In the genomic region with DNA sequence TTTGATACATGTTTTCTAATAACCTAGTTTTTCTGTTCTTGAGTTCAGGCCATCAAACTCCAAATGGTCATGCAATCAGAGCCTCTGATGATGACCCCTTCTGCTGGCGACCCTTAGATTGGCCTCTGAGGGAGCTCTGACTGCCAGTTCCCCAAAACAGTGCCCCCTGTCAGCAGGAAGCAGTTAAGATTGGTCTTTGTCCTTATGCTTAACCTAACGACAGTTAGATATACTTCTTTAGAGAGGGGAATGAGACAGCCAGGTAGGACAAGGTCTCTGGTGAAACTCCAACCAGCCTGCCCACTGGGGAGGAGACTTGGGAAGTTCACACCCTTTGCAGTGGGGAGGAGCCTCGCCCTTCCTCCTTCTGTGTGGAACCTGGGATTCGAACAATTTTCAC, we compare ENCODE assay signal across 21 cellular contexts.
"Had no signal": no experiment of that assay in that cellular context is flagged by ENCODE, and none has a peak within 500 bp of the region (broad histone marks: within the 10 kb centered on the region; RNA-seq: fewer than 3 reads in every experiment).

No MANE protein-coding gene starts in this region.

- H3K4me1 ChIP-seq: prostate gland, right atrium auricular region, thyroid gland, uterus had no signal

- H3K9me3 Mint-ChIP-seq: activated naive CD8-positive, alpha-beta T cell treated with anti-CD3 and anti-CD28 coated beads, Interleukin-2, amount 10 ng/mL, durations not matched to agents 7 days and 5 days had no signal

- H3K9me3 ChIP-seq: prostate gland, thyroid gland, uterus had no signal

- DNase-seq: activated CD4-positive, alpha-beta T cell treated with anti-CD3 and anti-CD28 coated beads for 1 hour; activated naive CD8-positive, alpha-beta T cell treated with anti-CD3 and anti-CD28 coated beads, Interleukin-2, amount 10 ng/mL, durations not matched to agents 7 days and 5 days; amygdala; dermis blood vessel endothelial cell; effector memory CD4-positive, alpha-beta T cell; foreskin fibroblast; glutamatergic neuron; hippocampal formation; islet precursor cell; naive B cell; stimulated activated CD4-positive, alpha-beta T cell treated with anti-CD3 and anti-CD28 coated beads, Interleukin-12 subunit alpha, Interleukin-12 subunit beta, amount 100 ng/mL, for 4 hours; stimulated activated CD4-positive, alpha-beta T cell treated with anti-CD3 and anti-CD28 coated beads, Interleukin-1b, Interleukin-23, amount 100 ng/mL, for 48 hours; stimulated activated naive CD4-positive, alpha-beta T cell treated with Interleukin-2 at 50 U/mL for 16 hours; T-helper 17 cell; thyroid gland; uterus had no signal

- ATAC-seq: T-helper 17 cell had no signal

- H3K4me1 Mint-ChIP-seq: activated naive CD8-positive, alpha-beta T cell treated with anti-CD3 and anti-CD28 coated beads, Interleukin-2, amount 10 ng/mL, durations not matched to agents 7 days and 5 days; naive B cell; neural crest cell; T-helper 17 cell had no signal

- H3K27ac ChIP-seq: cardiac muscle cell, prostate gland, right atrium auricular region, thyroid gland, uterus, VCaP had no signal

- H3K27ac Mint-ChIP-seq: activated naive CD8-positive, alpha-beta T cell treated with anti-CD3 and anti-CD28 coated beads, Interleukin-2, amount 10 ng/mL, durations not matched to agents 7 days and 5 days; T-helper 17 cell had no signal

- H3K4me3 Mint-ChIP-seq: activated naive CD8-positive, alpha-beta T cell treated with anti-CD3 and anti-CD28 coated beads, Interleukin-2, amount 10 ng/mL, durations not matched to agents 7 days and 5 days; naive B cell; neural crest cell; T-helper 17 cell had no signal

- H3K27me3 Mint-ChIP-seq: activated naive CD8-positive, alpha-beta T cell treated with anti-CD3 and anti-CD28 coated beads, Interleukin-2, amount 10 ng/mL, durations not matched to agents 7 days and 5 days; T-helper 17 cell had no signal

- H3K36me3 Mint-ChIP-seq: activated naive CD8-positive, alpha-beta T cell treated with anti-CD3 and anti-CD28 coated beads, Interleukin-2, amount 10 ng/mL, durations not matched to agents 7 days and 5 days; naive B cell had no signal

- H3K27me3 ChIP-seq: cardiac muscle cell, right atrium auricular region, thyroid gland, uterus had no signal

- H3K4me3 ChIP-seq: cardiac muscle cell, prostate gland, right atrium auricular region, thyroid gland, uterus had no signal

- H3K36me3 ChIP-seq: cardiac muscle cell, prostate gland, right atrium auricular region, thyroid gland, uterus had no signal
